1 cellular context compared by ENCODE assay signal in the genomic region with DNA sequence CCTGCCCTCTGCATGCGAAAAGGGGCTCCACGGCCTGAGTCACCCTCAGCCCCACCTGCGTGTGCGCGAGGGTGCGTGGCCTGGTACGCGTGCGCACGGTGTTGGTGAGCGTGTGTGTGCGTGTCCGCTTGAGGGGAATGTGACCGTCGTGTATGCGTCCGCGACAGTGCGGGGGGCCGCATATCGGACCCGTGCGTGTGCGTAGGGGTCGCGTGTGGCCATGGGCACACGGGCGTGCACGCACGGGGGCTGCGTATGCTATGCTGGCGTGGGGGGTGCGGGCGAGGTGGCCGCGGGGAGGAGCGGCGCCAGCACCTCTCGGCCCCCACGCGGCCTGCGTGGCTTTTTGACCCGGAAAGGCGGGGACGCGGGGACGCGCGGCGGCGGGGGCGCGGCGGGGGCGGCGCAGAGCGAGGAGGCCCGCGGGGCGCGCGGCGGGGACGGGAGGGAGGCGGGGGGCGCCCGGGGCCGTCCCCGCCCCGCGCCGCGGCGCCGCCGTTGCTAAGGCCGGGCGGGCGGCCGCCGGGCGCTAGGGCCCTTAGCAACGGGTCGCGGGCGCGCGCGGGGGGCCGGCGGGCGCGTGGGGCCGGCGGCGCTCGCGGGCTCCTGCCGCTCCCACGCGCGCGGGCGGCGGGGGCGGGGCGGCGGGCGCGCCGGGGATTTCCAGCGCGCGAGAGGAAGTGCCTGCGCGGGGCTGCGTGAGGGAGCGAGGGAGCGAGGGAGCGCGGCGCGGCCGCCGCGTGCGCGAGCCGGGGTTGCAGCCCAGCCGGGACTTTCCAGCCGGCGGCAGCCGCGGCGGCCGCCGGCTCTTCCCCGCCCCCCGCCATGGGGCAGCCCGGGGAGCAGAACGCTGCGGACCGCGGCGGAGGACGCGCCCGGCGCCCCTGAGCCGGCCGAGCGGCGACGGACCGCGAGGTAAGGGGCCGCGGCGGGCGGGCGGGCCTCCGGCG.
TF ChIP-seq lines count a peak whose summit lies in the region.

A gene with protein sequence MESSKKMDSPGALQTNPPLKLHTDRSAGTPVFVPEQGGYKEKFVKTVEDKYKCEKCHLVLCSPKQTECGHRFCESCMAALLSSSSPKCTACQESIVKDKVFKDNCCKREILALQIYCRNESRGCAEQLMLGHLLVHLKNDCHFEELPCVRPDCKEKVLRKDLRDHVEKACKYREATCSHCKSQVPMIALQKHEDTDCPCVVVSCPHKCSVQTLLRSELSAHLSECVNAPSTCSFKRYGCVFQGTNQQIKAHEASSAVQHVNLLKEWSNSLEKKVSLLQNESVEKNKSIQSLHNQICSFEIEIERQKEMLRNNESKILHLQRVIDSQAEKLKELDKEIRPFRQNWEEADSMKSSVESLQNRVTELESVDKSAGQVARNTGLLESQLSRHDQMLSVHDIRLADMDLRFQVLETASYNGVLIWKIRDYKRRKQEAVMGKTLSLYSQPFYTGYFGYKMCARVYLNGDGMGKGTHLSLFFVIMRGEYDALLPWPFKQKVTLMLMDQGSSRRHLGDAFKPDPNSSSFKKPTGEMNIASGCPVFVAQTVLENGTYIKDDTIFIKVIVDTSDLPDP (plus strand): TSS at position 689 of the 950 bp plus-strand sequence. CDS start 92,753 bp downstream, outside the sequence.

TF ChIP-seq in HepG2, 621 proteins besides CTCF, POLR2A, EP300 and RAD21 (continued from another document and continues in another):
- TF ChIP-seq HNF1A (IDR thresholded peaks at IDR 0.05; ENCODE audit: low read depth), result no peak
- TF ChIP-seq HNF1A (CRISPR knock-in tag; IDR thresholded peaks at IDR 0.05; ENCODE audit: borderline replicate concordance), result 0 out of 2 replicates have a peak, but pooled peaks have one; percentile 17
- TF ChIP-seq, protein P1, sequence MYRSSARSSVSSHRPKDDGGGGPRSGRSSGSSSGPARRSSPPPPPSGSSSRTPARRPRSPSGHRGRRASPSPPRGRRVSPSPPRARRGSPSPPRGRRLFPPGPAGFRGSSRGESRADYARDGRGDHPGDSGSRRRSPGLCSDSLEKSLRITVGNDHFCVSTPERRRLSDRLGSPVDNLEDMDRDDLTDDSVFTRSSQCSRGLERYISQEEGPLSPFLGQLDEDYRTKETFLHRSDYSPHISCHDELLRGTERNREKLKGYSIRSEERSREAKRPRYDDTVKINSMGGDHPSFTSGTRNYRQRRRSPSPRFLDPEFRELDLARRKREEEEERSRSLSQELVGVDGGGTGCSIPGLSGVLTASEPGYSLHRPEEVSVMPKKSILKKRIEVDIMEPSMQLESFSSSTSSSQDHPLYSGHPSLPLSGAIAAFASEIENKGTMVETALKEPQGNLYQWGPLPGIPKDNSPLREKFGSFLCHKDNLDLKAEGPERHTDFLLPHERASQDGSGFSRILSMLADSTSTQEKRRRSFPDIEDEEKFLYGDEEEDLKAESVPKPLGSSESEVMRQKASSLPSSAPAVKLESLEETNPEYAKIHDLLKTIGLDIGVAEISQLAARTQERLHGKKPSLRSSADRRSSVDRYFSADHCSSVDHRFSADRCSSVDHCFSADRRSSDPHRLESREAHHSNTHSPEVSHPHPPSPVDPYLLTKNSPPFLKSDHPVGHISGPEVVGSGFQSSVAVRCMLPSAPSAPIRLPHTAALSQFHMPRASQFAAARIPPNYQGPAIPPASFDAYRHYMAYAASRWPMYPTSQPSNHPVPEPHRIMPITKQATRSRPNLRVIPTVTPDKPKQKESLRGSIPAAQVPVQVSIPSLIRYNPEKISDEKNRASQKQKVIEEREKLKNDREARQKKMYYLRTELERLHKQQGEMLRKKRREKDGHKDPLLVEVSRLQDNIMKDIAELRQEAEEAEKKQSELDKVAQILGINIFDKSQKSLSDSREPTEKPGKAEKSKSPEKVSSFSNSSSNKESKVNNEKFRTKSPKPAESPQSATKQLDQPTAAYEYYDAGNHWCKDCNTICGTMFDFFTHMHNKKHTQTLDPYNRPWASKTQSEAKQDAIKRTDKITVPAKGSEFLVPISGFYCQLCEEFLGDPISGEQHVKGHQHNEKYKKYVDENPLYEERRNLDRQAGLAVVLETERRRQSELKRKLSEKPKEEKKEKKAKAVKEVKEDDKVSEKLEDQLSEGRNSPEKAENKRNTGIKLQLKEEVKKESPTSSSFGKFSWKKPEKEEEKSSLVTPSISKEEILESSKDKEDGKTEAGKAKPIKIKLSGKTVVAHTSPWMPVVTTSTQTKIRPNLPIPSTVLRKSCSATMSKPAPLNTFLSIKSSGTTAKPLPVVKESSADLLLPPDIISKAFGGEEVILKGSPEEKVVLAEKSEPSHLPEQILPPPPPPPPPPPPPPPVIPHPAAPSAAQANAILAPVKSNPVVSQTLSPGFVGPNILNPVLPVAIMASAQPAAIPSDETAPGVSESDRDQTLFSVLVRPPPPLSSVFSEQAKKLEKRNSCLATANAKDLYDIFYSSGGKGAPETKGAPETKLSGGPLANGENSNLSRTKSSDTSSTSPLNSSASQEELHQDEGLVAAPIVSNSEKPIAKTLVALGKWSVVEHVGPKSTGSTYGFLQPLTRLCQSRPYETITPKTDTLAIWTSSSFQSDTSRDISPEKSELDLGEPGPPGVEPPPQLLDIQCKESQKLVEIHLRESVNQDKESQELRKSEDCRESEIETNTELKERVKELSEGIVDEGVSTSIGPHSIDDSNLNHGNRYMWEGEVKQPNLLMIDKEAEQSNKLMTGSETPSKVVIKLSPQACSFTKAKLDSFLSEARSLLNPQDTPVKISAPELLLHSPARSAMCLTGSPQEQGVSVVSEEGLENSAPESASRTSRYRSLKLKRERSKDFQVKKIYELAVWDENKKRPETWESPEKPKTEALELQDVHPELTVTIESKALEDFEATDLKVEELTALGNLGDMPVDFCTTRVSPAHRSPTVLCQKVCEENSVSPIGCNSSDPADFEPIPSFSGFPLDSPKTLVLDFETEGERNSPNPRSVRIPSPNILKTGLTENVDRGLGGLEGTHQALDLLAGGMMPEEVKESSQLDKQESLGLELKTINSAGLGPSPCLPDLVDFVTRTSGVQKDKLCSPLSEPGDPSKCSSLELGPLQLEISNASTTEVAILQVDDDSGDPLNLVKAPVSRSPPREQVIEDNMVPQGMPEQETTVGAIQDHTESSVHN (CRISPR knock-in tag; IDR thresholded peaks at IDR 0.05), result peak; percentile 63; the same call in 1 of the 2 replicates
- TF ChIP-seq MTA1 (CRISPR knock-in tag; IDR thresholded peaks at IDR 0.05; ENCODE audit: borderline replicate concordance), result peak; percentile 81; the same call in 1 of the 2 replicates
- 0 out of 2 replicates have a peak, but pooled peaks have one; percentile 10 for TF ChIP-seq ZNF274 (CRISPR knock-in tag; IDR thresholded peaks at IDR 0.05)
- peak; percentile 67; the same call in 1 of the 2 replicates for TF ChIP-seq ZNF740 (CRISPR knock-in tag; IDR thresholded peaks at IDR 0.05)
- no peak for TF ChIP-seq TOPORS (CRISPR knock-in tag; IDR thresholded peaks at IDR 0.05)
- 0 out of 2 replicates have a peak, but pooled peaks have one; percentile 49 for TF ChIP-seq ZNF484 (CRISPR knock-in tag; IDR thresholded peaks at IDR 0.05; ENCODE audit: borderline replicate concordance, low read depth)
- TF ChIP-seq, protein P2, sequence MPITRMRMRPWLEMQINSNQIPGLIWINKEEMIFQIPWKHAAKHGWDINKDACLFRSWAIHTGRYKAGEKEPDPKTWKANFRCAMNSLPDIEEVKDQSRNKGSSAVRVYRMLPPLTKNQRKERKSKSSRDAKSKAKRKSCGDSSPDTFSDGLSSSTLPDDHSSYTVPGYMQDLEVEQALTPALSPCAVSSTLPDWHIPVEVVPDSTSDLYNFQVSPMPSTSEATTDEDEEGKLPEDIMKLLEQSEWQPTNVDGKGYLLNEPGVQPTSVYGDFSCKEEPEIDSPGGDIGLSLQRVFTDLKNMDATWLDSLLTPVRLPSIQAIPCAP (CRISPR knock-in tag; IDR thresholded peaks at IDR 0.05; ENCODE audit: low read depth), result 0 out of 2 replicates have a peak, but pooled peaks have one; percentile 44
- TF ChIP-seq ISL2 (CRISPR knock-in tag; IDR thresholded peaks at IDR 0.05), result no peak
- TF ChIP-seq ZNF556 (CRISPR knock-in tag; IDR thresholded peaks at IDR 0.05; ENCODE audit: borderline replicate concordance), result 0 out of 2 replicates have a peak, but pooled peaks have one; percentile 40
- 0 out of 2 replicates have a peak, but pooled peaks have one; percentile 40 for TF ChIP-seq MAX (IDR thresholded peaks at IDR 0.05)
- TF ChIP-seq, protein P3, sequence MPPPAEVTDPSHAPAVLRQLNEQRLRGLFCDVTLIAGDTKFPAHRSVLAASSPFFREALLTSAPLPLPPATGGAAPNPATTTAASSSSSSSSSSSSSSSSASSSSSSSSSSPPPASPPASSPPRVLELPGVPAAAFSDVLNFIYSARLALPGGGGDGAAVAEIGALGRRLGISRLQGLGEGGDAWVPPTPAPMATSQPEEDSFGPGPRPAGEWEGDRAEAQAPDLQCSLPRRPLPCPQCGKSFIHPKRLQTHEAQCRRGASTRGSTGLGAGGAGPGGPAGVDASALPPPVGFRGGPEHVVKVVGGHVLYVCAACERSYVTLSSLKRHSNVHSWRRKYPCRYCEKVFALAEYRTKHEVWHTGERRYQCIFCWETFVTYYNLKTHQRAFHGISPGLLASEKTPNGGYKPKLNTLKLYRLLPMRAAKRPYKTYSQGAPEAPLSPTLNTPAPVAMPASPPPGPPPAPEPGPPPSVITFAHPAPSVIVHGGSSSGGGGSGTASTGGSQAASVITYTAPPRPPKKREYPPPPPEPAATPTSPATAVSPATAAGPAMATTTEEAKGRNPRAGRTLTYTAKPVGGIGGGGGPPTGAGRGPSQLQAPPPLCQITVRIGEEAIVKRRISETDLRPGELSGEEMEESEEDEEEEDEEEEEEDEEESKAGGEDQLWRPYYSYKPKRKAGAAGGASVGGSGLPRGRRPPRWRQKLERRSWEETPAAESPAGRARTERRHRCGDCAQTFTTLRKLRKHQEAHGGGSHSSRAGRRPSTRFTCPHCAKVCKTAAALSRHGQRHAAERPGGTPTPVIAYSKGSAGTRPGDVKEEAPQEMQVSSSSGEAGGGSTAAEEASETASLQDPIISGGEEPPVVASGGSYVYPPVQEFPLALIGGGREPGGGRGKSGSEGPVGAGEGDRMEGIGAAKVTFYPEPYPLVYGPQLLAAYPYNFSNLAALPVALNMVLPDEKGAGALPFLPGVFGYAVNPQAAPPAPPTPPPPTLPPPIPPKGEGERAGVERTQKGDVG (CRISPR knock-in tag; IDR thresholded peaks at IDR 0.05; ENCODE audit: borderline replicate concordance), result peak; percentile 95; the same call in 1 of the 2 replicates
- peak; percentile 67 for TF ChIP-seq ZNF687 (CRISPR knock-in tag; IDR thresholded peaks at IDR 0.05)
- 0 out of 2 replicates have a peak, but pooled peaks have one; percentile 5 for TF ChIP-seq ZNF616 (CRISPR knock-in tag; IDR thresholded peaks at IDR 0.05; ENCODE audit: low read depth)
